10 cellular contexts compared by ENCODE assay signal in genomic region chr3:16515885-16516420, GRCh38. TPM values are rescaled to one million over a fixed set of nuclear protein-coding genes. Genes with fewer than 3 reads are reported as not detected.
A peak's percentile ranks its signal among the peaks of the same experiment; 100 is the strongest.
DNase-seq lines count a peak whose midpoint lies in the region; ATAC-seq, FAIRE-seq and TF ChIP-seq lines count a peak whose summit lies in the region.
"Had no signal": no experiment of that assay in that cellular context is flagged by ENCODE, and none has a peak within 500 bp of the region (broad histone marks: within the 10 kb centered on the region; RNA-seq: fewer than 3 reads in every experiment).

No MANE protein-coding gene starts in this region.

- no peak for ATAC-seq in GM21737 (IDR thresholded peaks at IDR 0.05; ENCODE audit: unreplicated experiment)

- peak overlapping the region; percentile 70 for H3K27ac Mint-ChIP-seq in activated CD4-positive, alpha-beta memory T cell treated with anti-CD3 and anti-CD28 coated beads, Interleukin-2, amount 10 ng/mL, durations not matched to agents 7 days and 5 days
- peak overlapping the region in 2 of 3 experiments; percentile 18 to 22 for H3K27ac Mint-ChIP-seq in nephron

- H3K36me3 Mint-ChIP-seq in activated CD4-positive, alpha-beta memory T cell treated with anti-CD3 and anti-CD28 coated beads, Interleukin-2, amount 10 ng/mL, durations not matched to agents 7 days and 5 days (ENCODE audit: low read depth), result peaks cover 12% of the 10 kb centered on the region
- no peaks in the 10 kb centered on the region for H3K36me3 Mint-ChIP-seq in nephron (ENCODE audit: low read depth)

- FAIRE-seq in HTR-8/SVneo (lab: Jason Lieb, UNC), result no peak
- FAIRE-seq: endometrium had no signal

- TF ChIP-seq CTCF in GM10266 (IDR thresholded peaks at IDR 0.05; ENCODE audit: control insufficient read depth, insufficient read depth, low read depth, missing control alignments) (no peak), nephron (IDR thresholded peaks at IDR 0.05; ENCODE audit: unreplicated experiment in 3 of 3) (no peak)

- DNase-seq in GM10266 (ENCODE audit: extremely low spot score), result peak; percentile 52
- no peak for DNase-seq in activated CD4-positive, alpha-beta memory T cell treated with anti-CD3 and anti-CD28 coated beads, Interleukin-2, amount 10 ng/mL, durations not matched to agents 7 days and 5 days
- no peak for DNase-seq in NCI-H82 treated with DMSO at 0.1 percent for 48 hours (lab: John Stamatoyannopoulos, UW; ENCODE audit: unreplicated experiment)
- no peak for DNase-seq in HTR-8/SVneo (ENCODE audit: insufficient read length, low spot score)
- DNase-seq: EL, NCI-H187 treated with DMSO at 0.1 percent for 48 hours had no signal

- CTCF ChIA-PET in activated CD4-positive, alpha-beta memory T cell treated with anti-CD3 and anti-CD28 coated beads, Interleukin-2, amount 10 ng/mL, durations not matched to agents 7 days and 5 days (lab: Charles Lee), result interaction anchor here (1.0 to 1.7 kb wide), 4 partner anchors 13 to 248 kb away, joined by 3 to 8 read pairs (median 4); no protein-coding TSS in a partner anchor

- peak; percentile 25 for TF ChIP-seq POLR2A in GM18951 (IDR thresholded peaks at IDR 0.05; ENCODE audit: extremely low read depth, insufficient read depth, insufficient read length)

- H3K9me3 Mint-ChIP-seq in activated CD4-positive, alpha-beta memory T cell treated with anti-CD3 and anti-CD28 coated beads, Interleukin-2, amount 10 ng/mL, durations not matched to agents 7 days and 5 days, result peaks cover 20% of the 10 kb centered on the region
- peaks cover 2% of the 10 kb centered on the region for H3K9me3 Mint-ChIP-seq in nephron

- POLR2A ChIA-PET in activated CD4-positive, alpha-beta memory T cell treated with anti-CD3 and anti-CD28 coated beads, Interleukin-2, amount 10 ng/mL, durations not matched to agents 7 days and 5 days (lab: Charles Lee), result interaction anchor here (1.0 to 1.7 kb wide), 5 partner anchors 33 to 252 kb away, joined by 3 to 5 read pairs (median 3); no protein-coding TSS in a partner anchor

- in situ Hi-C loops in GM18951 (cut with MboI; ENCODE audit: low sequenced_read_pairs, unreplicated experiment), result no loop called here

- H3K4me1 Mint-ChIP-seq in activated CD4-positive, alpha-beta memory T cell treated with anti-CD3 and anti-CD28 coated beads, Interleukin-2, amount 10 ng/mL, durations not matched to agents 7 days and 5 days, result peaks cover 67% of the 10 kb centered on the region
- H3K4me1 Mint-ChIP-seq in nephron, result peaks cover 60% of the 10 kb centered on the region

- H3K27me3 Mint-ChIP-seq in activated CD4-positive, alpha-beta memory T cell treated with anti-CD3 and anti-CD28 coated beads, Interleukin-2, amount 10 ng/mL, durations not matched to agents 7 days and 5 days, result no peaks in the 10 kb centered on the region
- peaks cover 26% of the 10 kb centered on the region for H3K27me3 Mint-ChIP-seq in nephron (ENCODE audit: low read depth)

- H3K4me3 Mint-ChIP-seq in activated CD4-positive, alpha-beta memory T cell treated with anti-CD3 and anti-CD28 coated beads, Interleukin-2, amount 10 ng/mL, durations not matched to agents 7 days and 5 days, result no peak overlapping the region
- peak overlapping the region in 2 of 3 experiments; percentile 62 to 83 for H3K4me3 Mint-ChIP-seq in nephron

RNA-seq across cellular contexts. Expression of gene RFTN1, which starts 2.5 kb away (rescaled TPM):
- total RNA-seq in activated CD4-positive, alpha-beta memory T cell treated with anti-CD3 and anti-CD28 coated beads, Interleukin-2, amount 10 ng/mL, durations not matched to agents 7 days and 5 days, result 10 to 100 TPM; 74.9 to 75.1 TPM
